ENCODE assay signal across 2 cellular contexts in the genomic region with DNA sequence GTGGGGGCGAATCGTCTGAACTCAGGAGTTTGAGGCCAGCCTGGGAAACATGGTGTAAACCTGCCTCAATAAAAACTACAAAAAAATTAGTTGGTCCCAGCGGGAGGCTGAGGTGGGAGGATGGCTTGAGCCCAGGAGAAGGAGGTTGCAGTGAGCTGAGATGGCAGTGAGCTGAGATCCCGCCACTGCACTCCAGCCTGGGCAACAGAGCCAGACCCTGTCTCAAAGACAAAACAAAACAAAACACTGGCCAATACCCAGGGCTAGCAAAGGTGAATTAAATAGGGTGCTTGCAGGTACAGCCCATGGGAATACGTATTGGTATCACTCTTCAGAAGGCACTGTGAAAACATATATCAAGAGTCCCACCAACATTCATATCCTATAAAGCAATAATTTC.
A peak's percentile ranks its signal among the peaks of the same experiment; 100 is the strongest.
TF ChIP-seq lines count a peak whose summit lies in the region.

No MANE protein-coding gene starts in this region.

TF ChIP-seq in HEK293, 187 proteins besides CTCF, POLR2A, EP300 and RAD21:
- peak; percentile 70 for TF ChIP-seq ZNF121 (tag by site-specific recombination; IDR thresholded peaks at IDR 0.05)
- no peak for TF ChIP-seq ZNF274 (IDR thresholded peaks at IDR 0.05; ENCODE audit: low read length)
- no peak for TF ChIP-seq ZNF274 (tag by site-specific recombination; IDR thresholded peaks at IDR 0.05; ENCODE audit: borderline replicate concordance)

TF ChIP-seq in GM12878, 131 proteins besides CTCF, POLR2A, EP300 and RAD21:
- TF ChIP-seq HDAC2 (IDR thresholded peaks at IDR 0.05) (no peak), RCOR1 (conservative IDR thresholded peaks at IDR 0.05; ENCODE audit: low read depth, low read length) (no peak), FOS (IDR thresholded peaks at IDR 0.05; ENCODE audit: borderline replicate concordance, extremely low read depth, insufficient read length) (no peak), ZNF384 (IDR thresholded peaks at IDR 0.05; ENCODE audit: borderline replicate concordance, low read depth, low read length) (no peak), BMI1 (IDR thresholded peaks at IDR 0.05; ENCODE audit: borderline replicate concordance) (no peak), GATAD2B (conservative IDR thresholded peaks at IDR 0.05; ENCODE audit: low read depth) (no peak), BHLHE40 (IDR thresholded peaks at IDR 0.05; ENCODE audit: borderline replicate concordance in 1 of 2, low read depth in 2 of 2, low read length in 1 of 2) (no peak), IRF3 (IDR thresholded peaks at IDR 0.05) (no peak), FOXK2 (IDR thresholded peaks at IDR 0.05) (no peak), ATF2 (IDR thresholded peaks at IDR 0.05; ENCODE audit: low read length) (no peak), BCL3 (IDR thresholded peaks at IDR 0.05; ENCODE audit: borderline replicate concordance, insufficient read depth, low read depth, low read length, poor library complexity, severe bottlenecking) (no peak)
